1 cellular context compared by ENCODE assay signal in the genomic region with DNA sequence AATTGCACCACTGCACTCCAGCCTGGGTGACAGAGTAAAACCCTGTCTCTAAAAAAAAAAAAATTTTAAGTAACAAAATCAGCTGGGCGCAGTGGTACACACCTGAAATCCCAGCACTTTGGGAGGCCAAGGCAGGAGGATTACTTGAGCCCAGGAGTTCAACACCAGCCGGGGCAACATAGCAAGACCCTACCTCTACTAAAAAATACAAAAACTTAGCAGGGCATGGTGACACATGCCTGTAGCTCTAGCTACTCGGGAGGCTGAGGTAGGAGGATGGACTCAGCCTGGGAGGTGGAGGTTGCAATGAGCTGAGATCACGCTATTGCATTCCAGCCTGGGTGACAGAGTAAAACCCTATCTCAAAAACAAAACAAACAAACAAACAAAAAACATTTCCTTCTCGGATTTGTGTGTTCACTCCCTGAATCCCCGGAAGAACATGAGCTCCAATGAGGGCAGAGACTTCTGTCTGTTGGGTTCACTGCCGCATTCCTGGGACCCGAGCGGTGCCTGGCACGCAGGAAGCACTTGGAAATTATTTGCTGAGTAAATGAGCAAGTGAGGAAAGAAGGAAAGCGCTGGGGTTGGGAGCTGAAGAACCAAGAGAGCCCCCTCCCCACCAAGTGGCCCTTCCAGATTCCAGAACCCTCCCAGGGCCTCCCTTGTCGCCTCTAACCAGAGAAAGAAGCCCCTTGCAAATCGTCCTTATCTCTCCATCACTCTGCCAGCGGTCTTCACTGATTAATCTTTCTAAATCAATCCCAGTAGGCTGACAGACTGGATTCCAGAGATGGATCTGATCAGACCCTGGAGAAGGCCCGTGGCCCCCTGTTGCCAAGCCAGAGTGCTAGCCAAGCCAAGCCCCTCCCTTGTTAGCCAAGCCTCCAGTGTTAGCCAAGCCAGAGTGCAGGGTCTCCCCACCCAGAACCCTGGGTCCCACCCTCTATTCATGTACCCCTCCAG.
TF ChIP-seq lines count a peak whose summit lies in the region.

No MANE protein-coding gene starts in this region.

TF ChIP-seq in HepG2, 621 proteins besides CTCF, POLR2A, EP300 and RAD21 (continued from another document):
- TF ChIP-seq, protein P1, sequence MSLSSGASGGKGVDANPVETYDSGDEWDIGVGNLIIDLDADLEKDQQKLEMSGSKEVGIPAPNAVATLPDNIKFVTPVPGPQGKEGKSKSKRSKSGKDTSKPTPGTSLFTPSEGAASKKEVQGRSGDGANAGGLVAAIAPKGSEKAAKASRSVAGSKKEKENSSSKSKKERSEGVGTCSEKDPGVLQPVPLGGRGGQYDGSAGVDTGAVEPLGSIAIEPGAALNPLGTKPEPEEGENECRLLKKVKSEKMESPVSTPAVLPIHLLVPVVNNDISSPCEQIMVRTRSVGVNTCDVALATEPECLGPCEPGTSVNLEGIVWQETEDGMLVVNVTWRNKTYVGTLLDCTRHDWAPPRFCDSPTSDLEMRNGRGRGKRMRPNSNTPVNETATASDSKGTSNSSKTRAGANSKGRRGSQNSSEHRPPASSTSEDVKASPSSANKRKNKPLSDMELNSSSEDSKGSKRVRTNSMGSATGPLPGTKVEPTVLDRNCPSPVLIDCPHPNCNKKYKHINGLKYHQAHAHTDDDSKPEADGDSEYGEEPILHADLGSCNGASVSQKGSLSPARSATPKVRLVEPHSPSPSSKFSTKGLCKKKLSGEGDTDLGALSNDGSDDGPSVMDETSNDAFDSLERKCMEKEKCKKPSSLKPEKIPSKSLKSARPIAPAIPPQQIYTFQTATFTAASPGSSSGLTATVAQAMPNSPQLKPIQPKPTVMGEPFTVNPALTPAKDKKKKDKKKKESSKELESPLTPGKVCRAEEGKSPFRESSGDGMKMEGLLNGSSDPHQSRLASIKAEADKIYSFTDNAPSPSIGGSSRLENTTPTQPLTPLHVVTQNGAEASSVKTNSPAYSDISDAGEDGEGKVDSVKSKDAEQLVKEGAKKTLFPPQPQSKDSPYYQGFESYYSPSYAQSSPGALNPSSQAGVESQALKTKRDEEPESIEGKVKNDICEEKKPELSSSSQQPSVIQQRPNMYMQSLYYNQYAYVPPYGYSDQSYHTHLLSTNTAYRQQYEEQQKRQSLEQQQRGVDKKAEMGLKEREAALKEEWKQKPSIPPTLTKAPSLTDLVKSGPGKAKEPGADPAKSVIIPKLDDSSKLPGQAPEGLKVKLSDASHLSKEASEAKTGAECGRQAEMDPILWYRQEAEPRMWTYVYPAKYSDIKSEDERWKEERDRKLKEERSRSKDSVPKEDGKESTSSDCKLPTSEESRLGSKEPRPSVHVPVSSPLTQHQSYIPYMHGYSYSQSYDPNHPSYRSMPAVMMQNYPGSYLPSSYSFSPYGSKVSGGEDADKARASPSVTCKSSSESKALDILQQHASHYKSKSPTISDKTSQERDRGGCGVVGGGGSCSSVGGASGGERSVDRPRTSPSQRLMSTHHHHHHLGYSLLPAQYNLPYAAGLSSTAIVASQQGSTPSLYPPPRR (CRISPR knock-in tag; IDR thresholded peaks at IDR 0.05; ENCODE audit: borderline replicate concordance) = no peak
- no peak for TF ChIP-seq GABPA (IDR thresholded peaks at IDR 0.05; ENCODE audit: low read depth, low read length)
- no peak for TF ChIP-seq GABPA (CRISPR knock-in tag; IDR thresholded peaks at IDR 0.05; ENCODE audit: low read depth)
- TF ChIP-seq ZFP36L1 (CRISPR knock-in tag; IDR thresholded peaks at IDR 0.05) = 0 out of 2 replicates have a peak, but pooled peaks have one; percentile 36
- TF ChIP-seq, protein P2, sequence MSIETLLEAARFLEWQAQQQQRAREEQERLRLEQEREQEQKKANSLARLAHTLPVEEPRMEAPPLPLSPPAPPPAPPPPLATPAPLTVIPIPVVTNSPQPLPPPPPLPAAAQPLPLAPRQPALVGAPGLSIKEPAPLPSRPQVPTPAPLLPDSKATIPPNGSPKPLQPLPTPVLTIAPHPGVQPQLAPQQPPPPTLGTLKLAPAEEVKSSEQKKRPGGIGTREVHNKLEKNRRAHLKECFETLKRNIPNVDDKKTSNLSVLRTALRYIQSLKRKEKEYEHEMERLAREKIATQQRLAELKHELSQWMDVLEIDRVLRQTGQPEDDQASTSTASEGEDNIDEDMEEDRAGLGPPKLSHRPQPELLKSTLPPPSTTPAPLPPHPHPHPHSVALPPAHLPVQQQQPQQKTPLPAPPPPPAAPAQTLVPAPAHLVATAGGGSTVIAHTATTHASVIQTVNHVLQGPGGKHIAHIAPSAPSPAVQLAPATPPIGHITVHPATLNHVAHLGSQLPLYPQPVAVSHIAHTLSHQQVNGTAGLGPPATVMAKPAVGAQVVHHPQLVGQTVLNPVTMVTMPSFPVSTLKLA (IDR thresholded peaks at IDR 0.05) = no peak
- TF ChIP-seq NFE2 (CRISPR knock-in tag; IDR thresholded peaks at IDR 0.05) = no peak
- TF ChIP-seq U2AF1 (optimal IDR thresholded peaks at IDR 0.05; ENCODE audit: low read depth, low read length) = peak; percentile 7
- no peak for TF ChIP-seq ZNF615 (CRISPR knock-in tag; IDR thresholded peaks at IDR 0.05; ENCODE audit: borderline replicate concordance)
- no peak for TF ChIP-seq ZNF3 (CRISPR knock-in tag; IDR thresholded peaks at IDR 0.05)
- TF ChIP-seq ZNF709 (CRISPR knock-in tag; IDR thresholded peaks at IDR 0.05) = no peak
- TF ChIP-seq SP2 (CRISPR knock-in tag; IDR thresholded peaks at IDR 0.05) = no peak
- TF ChIP-seq, protein P3, sequence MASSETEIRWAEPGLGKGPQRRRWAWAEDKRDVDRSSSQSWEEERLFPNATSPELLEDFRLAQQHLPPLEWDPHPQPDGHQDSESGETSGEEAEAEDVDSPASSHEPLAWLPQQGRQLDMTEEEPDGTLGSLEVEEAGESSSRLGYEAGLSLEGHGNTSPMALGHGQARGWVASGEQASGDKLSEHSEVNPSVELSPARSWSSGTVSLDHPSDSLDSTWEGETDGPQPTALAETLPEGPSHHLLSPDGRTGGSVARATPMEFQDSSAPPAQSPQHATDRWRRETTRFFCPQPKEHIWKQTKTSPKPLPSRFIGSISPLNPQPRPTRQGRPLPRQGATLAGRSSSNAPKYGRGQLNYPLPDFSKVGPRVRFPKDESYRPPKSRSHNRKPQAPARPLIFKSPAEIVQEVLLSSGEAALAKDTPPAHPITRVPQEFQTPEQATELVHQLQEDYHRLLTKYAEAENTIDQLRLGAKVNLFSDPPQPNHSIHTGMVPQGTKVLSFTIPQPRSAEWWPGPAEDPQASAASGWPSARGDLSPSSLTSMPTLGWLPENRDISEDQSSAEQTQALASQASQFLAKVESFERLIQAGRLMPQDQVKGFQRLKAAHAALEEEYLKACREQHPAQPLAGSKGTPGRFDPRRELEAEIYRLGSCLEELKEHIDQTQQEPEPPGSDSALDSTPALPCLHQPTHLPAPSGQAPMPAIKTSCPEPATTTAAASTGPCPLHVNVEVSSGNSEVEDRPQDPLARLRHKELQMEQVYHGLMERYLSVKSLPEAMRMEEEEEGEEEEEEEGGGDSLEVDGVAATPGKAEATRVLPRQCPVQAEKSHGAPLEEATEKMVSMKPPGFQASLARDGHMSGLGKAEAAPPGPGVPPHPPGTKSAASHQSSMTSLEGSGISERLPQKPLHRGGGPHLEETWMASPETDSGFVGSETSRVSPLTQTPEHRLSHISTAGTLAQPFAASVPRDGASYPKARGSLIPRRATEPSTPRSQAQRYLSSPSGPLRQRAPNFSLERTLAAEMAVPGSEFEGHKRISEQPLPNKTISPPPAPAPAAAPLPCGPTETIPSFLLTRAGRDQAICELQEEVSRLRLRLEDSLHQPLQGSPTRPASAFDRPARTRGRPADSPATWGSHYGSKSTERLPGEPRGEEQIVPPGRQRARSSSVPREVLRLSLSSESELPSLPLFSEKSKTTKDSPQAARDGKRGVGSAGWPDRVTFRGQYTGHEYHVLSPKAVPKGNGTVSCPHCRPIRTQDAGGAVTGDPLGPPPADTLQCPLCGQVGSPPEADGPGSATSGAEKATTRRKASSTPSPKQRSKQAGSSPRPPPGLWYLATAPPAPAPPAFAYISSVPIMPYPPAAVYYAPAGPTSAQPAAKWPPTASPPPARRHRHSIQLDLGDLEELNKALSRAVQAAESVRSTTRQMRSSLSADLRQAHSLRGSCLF (CRISPR knock-in tag; IDR thresholded peaks at IDR 0.05; ENCODE audit: borderline replicate concordance) = no peak
- 0 out of 2 replicates have a peak, but pooled peaks have one; percentile 5 for TF ChIP-seq FOSL2 (CRISPR knock-in tag; IDR thresholded peaks at IDR 0.05)
- no peak for TF ChIP-seq ZSCAN22 (CRISPR knock-in tag; IDR thresholded peaks at IDR 0.05)
- no peak; the same call in 1 of the 2 replicates for TF ChIP-seq POLR2G (IDR thresholded peaks at IDR 0.05; ENCODE audit: low read depth, low read length)
- TF ChIP-seq, protein P4, sequence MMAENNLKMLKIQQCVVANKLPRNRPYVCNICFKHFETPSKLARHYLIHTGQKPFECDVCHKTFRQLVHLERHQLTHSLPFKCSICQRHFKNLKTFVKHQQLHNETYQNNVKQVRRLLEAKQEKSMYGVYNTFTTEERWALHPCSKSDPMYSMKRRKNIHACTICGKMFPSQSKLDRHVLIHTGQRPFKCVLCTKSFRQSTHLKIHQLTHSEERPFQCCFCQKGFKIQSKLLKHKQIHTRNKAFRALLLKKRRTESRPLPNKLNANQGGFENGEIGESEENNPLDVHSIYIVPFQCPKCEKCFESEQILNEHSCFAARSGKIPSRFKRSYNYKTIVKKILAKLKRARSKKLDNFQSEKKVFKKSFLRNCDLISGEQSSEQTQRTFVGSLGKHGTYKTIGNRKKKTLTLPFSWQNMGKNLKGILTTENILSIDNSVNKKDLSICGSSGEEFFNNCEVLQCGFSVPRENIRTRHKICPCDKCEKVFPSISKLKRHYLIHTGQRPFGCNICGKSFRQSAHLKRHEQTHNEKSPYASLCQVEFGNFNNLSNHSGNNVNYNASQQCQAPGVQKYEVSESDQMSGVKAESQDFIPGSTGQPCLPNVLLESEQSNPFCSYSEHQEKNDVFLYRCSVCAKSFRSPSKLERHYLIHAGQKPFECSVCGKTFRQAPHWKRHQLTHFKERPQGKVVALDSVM (CRISPR knock-in tag; IDR thresholded peaks at IDR 0.05) = peak; percentile 61; the same call in 1 of the 2 replicates
- TF ChIP-seq ZNF230 (CRISPR knock-in tag; IDR thresholded peaks at IDR 0.05) = no peak
- TF ChIP-seq, protein P5, sequence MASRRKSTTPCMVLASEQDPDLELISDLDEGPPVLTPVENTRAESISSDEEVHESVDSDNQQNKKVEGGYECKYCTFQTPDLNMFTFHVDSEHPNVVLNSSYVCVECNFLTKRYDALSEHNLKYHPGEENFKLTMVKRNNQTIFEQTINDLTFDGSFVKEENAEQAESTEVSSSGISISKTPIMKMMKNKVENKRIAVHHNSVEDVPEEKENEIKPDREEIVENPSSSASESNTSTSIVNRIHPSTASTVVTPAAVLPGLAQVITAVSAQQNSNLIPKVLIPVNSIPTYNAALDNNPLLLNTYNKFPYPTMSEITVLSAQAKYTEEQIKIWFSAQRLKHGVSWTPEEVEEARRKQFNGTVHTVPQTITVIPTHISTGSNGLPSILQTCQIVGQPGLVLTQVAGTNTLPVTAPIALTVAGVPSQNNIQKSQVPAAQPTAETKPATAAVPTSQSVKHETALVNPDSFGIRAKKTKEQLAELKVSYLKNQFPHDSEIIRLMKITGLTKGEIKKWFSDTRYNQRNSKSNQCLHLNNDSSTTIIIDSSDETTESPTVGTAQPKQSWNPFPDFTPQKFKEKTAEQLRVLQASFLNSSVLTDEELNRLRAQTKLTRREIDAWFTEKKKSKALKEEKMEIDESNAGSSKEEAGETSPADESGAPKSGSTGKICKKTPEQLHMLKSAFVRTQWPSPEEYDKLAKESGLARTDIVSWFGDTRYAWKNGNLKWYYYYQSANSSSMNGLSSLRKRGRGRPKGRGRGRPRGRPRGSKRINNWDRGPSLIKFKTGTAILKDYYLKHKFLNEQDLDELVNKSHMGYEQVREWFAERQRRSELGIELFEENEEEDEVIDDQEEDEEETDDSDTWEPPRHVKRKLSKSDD (CRISPR knock-in tag; IDR thresholded peaks at IDR 0.05; ENCODE audit: low read depth) = no peak
- peak; percentile 51 for TF ChIP-seq RBFOX2 (IDR thresholded peaks at IDR 0.05; ENCODE audit: low read depth, low read length)
- TF ChIP-seq AGO2 (optimal IDR thresholded peaks at IDR 0.05; ENCODE audit: low read depth, low read length) = peak; percentile 44
- no peak for TF ChIP-seq MED8 (CRISPR knock-in tag; IDR thresholded peaks at IDR 0.05; ENCODE audit: insufficient replicate concordance)
- TF ChIP-seq, protein P6, sequence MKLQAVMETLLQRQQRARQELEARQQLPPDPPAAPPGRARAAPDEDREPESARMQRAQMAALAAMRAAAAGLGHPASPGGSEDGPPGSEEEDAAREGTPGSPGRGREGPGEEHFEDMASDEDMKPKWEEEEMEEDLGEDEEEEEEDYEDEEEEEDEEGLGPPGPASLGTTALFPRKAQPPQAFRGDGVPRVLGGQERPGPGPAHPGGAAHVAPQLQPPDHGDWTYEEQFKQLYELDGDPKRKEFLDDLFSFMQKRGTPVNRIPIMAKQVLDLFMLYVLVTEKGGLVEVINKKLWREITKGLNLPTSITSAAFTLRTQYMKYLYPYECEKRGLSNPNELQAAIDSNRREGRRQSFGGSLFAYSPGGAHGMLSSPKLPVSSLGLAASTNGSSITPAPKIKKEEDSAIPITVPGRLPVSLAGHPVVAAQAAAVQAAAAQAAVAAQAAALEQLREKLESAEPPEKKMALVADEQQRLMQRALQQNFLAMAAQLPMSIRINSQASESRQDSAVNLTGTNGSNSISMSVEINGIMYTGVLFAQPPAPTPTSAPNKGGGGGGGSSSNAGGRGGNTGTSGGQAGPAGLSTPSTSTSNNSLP (IDR thresholded peaks at IDR 0.05; ENCODE audit: low read depth, low read length) = no peak
